Comparison of ENCODE assay signal across 8 cellular contexts in the genomic region with DNA sequence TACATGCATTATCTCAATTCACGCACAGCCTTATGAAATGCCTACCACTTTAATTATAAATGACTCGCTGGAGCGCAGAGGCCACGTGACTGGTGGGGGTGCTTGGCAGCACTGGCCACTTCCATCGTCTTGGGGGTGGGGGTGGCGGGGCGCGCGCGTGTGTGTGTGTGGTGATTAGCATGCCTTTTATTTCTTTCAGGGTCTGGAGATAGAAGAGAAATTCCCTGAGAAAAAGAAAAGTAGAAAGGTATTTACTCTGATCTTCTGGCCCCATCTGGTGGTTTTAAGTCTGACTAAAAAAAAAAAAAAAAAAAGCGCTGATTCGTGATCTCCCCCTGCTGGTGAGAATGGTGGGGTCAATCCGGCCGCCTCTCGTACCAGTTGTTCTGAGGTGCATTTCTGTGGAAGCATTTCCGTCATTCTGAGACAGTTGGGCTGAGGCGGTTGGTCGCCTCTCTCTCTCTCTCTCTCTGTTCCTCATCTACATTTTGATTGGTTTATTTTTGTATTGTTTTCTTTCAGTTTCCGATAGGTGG. TPM values are rescaled to one million over a fixed set of nuclear protein-coding genes. Genes with fewer than 3 reads are reported as not detected.
DNase-seq lines count a peak whose midpoint lies in the region; ATAC-seq and TF ChIP-seq lines count a peak whose summit lies in the region.

A gene with protein sequence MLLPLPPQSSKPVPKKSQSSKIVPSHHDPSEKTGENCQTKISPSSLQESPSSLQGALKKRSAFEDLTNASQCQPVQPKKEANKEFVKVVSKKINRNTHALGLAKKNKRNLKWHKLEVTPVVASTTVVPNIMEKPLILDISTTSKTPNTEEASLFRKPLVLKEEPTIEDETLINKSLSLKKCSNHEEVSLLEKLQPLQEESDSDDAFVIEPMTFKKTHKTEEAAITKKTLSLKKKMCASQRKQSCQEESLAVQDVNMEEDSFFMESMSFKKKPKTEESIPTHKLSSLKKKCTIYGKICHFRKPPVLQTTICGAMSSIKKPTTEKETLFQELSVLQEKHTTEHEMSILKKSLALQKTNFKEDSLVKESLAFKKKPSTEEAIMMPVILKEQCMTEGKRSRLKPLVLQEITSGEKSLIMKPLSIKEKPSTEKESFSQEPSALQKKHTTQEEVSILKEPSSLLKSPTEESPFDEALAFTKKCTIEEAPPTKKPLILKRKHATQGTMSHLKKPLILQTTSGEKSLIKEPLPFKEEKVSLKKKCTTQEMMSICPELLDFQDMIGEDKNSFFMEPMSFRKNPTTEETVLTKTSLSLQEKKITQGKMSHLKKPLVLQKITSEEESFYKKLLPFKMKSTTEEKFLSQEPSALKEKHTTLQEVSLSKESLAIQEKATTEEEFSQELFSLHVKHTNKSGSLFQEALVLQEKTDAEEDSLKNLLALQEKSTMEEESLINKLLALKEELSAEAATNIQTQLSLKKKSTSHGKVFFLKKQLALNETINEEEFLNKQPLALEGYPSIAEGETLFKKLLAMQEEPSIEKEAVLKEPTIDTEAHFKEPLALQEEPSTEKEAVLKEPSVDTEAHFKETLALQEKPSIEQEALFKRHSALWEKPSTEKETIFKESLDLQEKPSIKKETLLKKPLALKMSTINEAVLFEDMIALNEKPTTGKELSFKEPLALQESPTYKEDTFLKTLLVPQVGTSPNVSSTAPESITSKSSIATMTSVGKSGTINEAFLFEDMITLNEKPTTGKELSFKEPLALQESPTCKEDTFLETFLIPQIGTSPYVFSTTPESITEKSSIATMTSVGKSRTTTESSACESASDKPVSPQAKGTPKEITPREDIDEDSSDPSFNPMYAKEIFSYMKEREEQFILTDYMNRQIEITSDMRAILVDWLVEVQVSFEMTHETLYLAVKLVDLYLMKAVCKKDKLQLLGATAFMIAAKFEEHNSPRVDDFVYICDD (N-terminal part only) (plus strand): TSS at position 402 of the 536 bp plus-strand sequence. CDS start 80,399 bp downstream, outside the sequence.

- H3K27ac Mint-ChIP-seq in activated naive CD4-positive, alpha-beta T cell treated with anti-CD3 and anti-CD28 coated beads, Interleukin-2, amount 50 U/mL, for 24 hours = peak within 1 kb of the TSS; percentile 97
- peak within 1 kb of the TSS; percentile 32 for H3K27ac Mint-ChIP-seq in progenitor cell of endocrine pancreas

- peak within 1 kb of the TSS; percentile 74; the same call in 1 of the 2 replicates for H2AFZ ChIP-seq in SK-N-SH (ENCODE audit: low read depth)

- peak within 1 kb of the TSS; percentile 71 for H3K4me2 ChIP-seq in SK-N-SH

- DNase-seq in GM10248 (ENCODE audit: extremely low spot score) (peak; percentile 68), MG63 (peak; percentile 62), SK-N-SH (peak; percentile 77), Right ventricle myocardium superior (peak; percentile 78), progenitor cell of endocrine pancreas (ENCODE audit: low spot score, unreplicated experiment) (peak; percentile 24), ureter (ENCODE audit: low spot score) (peak; percentile 72)

- POLR2A ChIA-PET in GM10248 (lab: Yijun Ruan, JAX) = no interaction called here
- POLR2A ChIA-PET in HEK293 (lab: Yijun Ruan, JAX) = interaction anchor here (0.7 to 1.0 kb wide), 3 partner anchors 20 to 1573 kb away, joined by 3 to 5 read pairs (median 3); no protein-coding TSS in a partner anchor
- POLR2A ChIA-PET in SK-N-SH (lab: Yijun Ruan, JAX) = no interaction called here

- CTCF ChIA-PET in GM10248 (lab: Yijun Ruan, JAX) = interaction anchor here (0.7 to 1.6 kb wide), 7 partner anchors 12 to 439 kb away, joined by 3 to 8 read pairs (median 3); no protein-coding TSS in a partner anchor
- CTCF ChIA-PET in HEK293 (lab: Yijun Ruan, JAX) = interaction anchor here (0.6 to 4.5 kb wide), 18 partner anchors 10 to 1432 kb away, joined by 3 to 36 read pairs (median 4); no protein-coding TSS in a partner anchor
- CTCF ChIA-PET in SK-N-SH (lab: Yijun Ruan, JAX) = interaction anchor here (0.6 to 4.2 kb wide), 8 partner anchors 14 to 374 kb away, joined by 3 to 34 read pairs (median 4); no protein-coding TSS in a partner anchor

- peak within 1 kb of the TSS; percentile 25 for H3K4me3 ChIP-seq in HEK293 (ENCODE audit: low read depth, low read length)
- H3K4me3 ChIP-seq in MG63 = peak within 1 kb of the TSS; percentile 36
- H3K4me3 ChIP-seq in SK-N-SH (ENCODE audit: low read depth in 2 of 2, low read length in 1 of 2) = peak within 1 kb of the TSS; percentile 23 to 63

- H3K79me2 ChIP-seq in SK-N-SH (ENCODE audit: insufficient read depth) = no peaks in the 10 kb centered on the region

- no peaks in the 10 kb centered on the region for H3K9me3 Mint-ChIP-seq in activated naive CD4-positive, alpha-beta T cell treated with anti-CD3 and anti-CD28 coated beads, Interleukin-2, amount 50 U/mL, for 24 hours
- H3K9me3 Mint-ChIP-seq in progenitor cell of endocrine pancreas (ENCODE audit: low read depth) = peaks cover 8% of the 10 kb centered on the region

- no peaks in the 10 kb centered on the region for H3K27me3 Mint-ChIP-seq in activated naive CD4-positive, alpha-beta T cell treated with anti-CD3 and anti-CD28 coated beads, Interleukin-2, amount 50 U/mL, for 24 hours
- H3K27me3 Mint-ChIP-seq in progenitor cell of endocrine pancreas = no peaks in the 10 kb centered on the region

- no peaks in the 10 kb centered on the region for H3K36me3 Mint-ChIP-seq in activated naive CD4-positive, alpha-beta T cell treated with anti-CD3 and anti-CD28 coated beads, Interleukin-2, amount 50 U/mL, for 24 hours
- H3K36me3 Mint-ChIP-seq in progenitor cell of endocrine pancreas (ENCODE audit: insufficient read depth) = peaks cover 1% of the 10 kb centered on the region

- H3K9me2 ChIP-seq in SK-N-SH = no peaks in the 10 kb centered on the region

- no peaks in the 10 kb centered on the region for H3F3A ChIP-seq in SK-N-SH (replicated peaks; ENCODE audit: insufficient read depth)

- 8% methylated on average over 19 of the region's 19 CpGs for WGBS in SK-N-SH (ENCODE audit: low lambda C conversion rate)

- peak; percentile 28 for TF ChIP-seq CTCF in GM10248 (IDR thresholded peaks at IDR 0.05; ENCODE audit: control extremely low read depth, extremely low read depth, low read depth, missing control alignments)
- TF ChIP-seq CTCF in HEK293 (tag by site-specific recombination; IDR thresholded peaks at IDR 0.05) = peak; percentile 43; the same call in 1 of the 2 replicates
- TF ChIP-seq CTCF in SK-N-SH (IDR thresholded peaks at IDR 0.05) = peak; percentile 87
- TF ChIP-seq CTCF in progenitor cell of endocrine pancreas (IDR thresholded peaks at IDR 0.05; ENCODE audit: unreplicated experiment) = peak; percentile 71

- no peak within 1 kb of the TSS for H3K9ac ChIP-seq in SK-N-SH

- H3K4me1 ChIP-seq in HEK293 (ENCODE audit: control insufficient read depth, insufficient read depth, low read length) (no peaks in the 10 kb centered on the region), SK-N-SH (ENCODE audit: control insufficient read depth in 1 of 2, insufficient read depth in 2 of 2, low read depth in 1 of 2, low read length in 1 of 2) (peaks cover 2 to 5% of the 10 kb centered on the region in 2 experiments; a peak in 1 of 4 replicates)

- no peaks in the 10 kb centered on the region for H4K20me1 ChIP-seq in SK-N-SH (ENCODE audit: insufficient read depth)

- no peak within 1 kb of the TSS for H3K27ac ChIP-seq in HEK293 (ENCODE audit: extremely low read depth, low read depth, low read length)
- H3K27ac ChIP-seq in SK-N-SH (ENCODE audit: low read depth in 2 of 2, low read length in 1 of 2) = peak within 1 kb of the TSS in 1 of 2 experiments; percentile 56; a peak in 2 of 4 replicates

- intact Hi-C loops in Right ventricle myocardium superior (cut with DNase I) = no loop called here

- TF ChIP-seq EP300 in SK-N-SH (IDR thresholded peaks at IDR 0.05; ENCODE audit: borderline replicate concordance in 1 of 2, low read depth in 1 of 2, low read length in 1 of 2) = no peak

- H3K4me3 Mint-ChIP-seq in activated naive CD4-positive, alpha-beta T cell treated with anti-CD3 and anti-CD28 coated beads, Interleukin-2, amount 50 U/mL, for 24 hours = peak within 1 kb of the TSS; percentile 89
- peak within 1 kb of the TSS; percentile 71 for H3K4me3 Mint-ChIP-seq in progenitor cell of endocrine pancreas (ENCODE audit: low read depth)

- H3K27me3 ChIP-seq in MG63 (no peaks in the 10 kb centered on the region), SK-N-SH (ENCODE audit: insufficient read depth) (peaks cover 5% of the 10 kb centered on the region; the same call in 1 of the 2 replicates)

- H3K36me3 ChIP-seq in HEK293 (ENCODE audit: control insufficient read depth in 2 of 2, insufficient read depth in 1 of 2, low read length in 2 of 2) (no peaks in the 10 kb centered on the region), MG63 (no peaks in the 10 kb centered on the region), SK-N-SH (replicated peaks in 1 of 2; ENCODE audit: control insufficient read depth in 1 of 2, insufficient read depth in 2 of 2, low read length in 1 of 2) (no peaks in the 10 kb centered on the region)

- H3K9me3 ChIP-seq in HEK293 (ENCODE audit: control insufficient read depth, insufficient read depth, low read depth, low read length) (no peaks in the 10 kb centered on the region), MG63 (no peaks in the 10 kb centered on the region), SK-N-SH (no peaks in the 10 kb centered on the region)

- peaks cover 14% of the 10 kb centered on the region for H3K4me1 Mint-ChIP-seq in activated naive CD4-positive, alpha-beta T cell treated with anti-CD3 and anti-CD28 coated beads, Interleukin-2, amount 50 U/mL, for 24 hours
- H3K4me1 Mint-ChIP-seq in progenitor cell of endocrine pancreas (ENCODE audit: low read depth) = peaks cover 6% of the 10 kb centered on the region

- TF ChIP-seq RAD21 in SK-N-SH (IDR thresholded peaks at IDR 0.05; ENCODE audit: low read length) = peak; percentile 64

- ATAC-seq in Right ventricle myocardium superior (ENCODE audit: poor library complexity) = peak; percentile 96

TF ChIP-seq in HEK293, 187 proteins besides CTCF, POLR2A, EP300 and RAD21 (continues in another document):
- TF ChIP-seq ZNF140 (tag by site-specific recombination; IDR thresholded peaks at IDR 0.05) = no peak
- TF ChIP-seq TCF7L2 (IDR thresholded peaks at IDR 0.05; ENCODE audit: borderline replicate concordance, low read depth, low read length) = 0 out of 2 replicates have a peak, but pooled peaks have one; percentile 24
- TF ChIP-seq ZNF169 (tag by site-specific recombination; IDR thresholded peaks at IDR 0.05) = no peak

TF ChIP-seq in SK-N-SH, 30 proteins besides CTCF, POLR2A, EP300 and RAD21 (continues in another document):
- TF ChIP-seq SMC3 (IDR thresholded peaks at IDR 0.05; ENCODE audit: low read depth, low read length) = peak; percentile 45

RNA-seq across cellular contexts. Expression of the gene that starts here (rescaled TPM):
- not detected in 2 replicates for total RNA-seq in MG63 (2014; rRNA removed; shearing (Covaris generic); ENCODE audit: low replicate concordance)
- 0.28 and 1.8 TPM in 2 replicates for polyA plus RNA-seq in SK-N-SH (2012; rRNA removed)
- polyA plus RNA-seq in SK-N-SH (2012; cell fraction: cytosol; rRNA removed) = 0.13 and 0.27 TPM in 2 replicates
- 1.1 TPM in 2 replicates for polyA plus RNA-seq in SK-N-SH (2012; cell fraction: nucleus; rRNA removed)
- total RNA-seq in Right ventricle myocardium superior (0.11 TPM), progenitor cell of endocrine pancreas (0.34 and 0.75 TPM in 2 replicates), ureter (0.96 TPM)

Comparison
In these comparisons a context has a peak if more than half of its experiments do, and no peak if none do; other contexts are left out.
1. Peak in DNase-seq and H3K4me3 ChIP-seq in MG63; RNA of the gene not detected or under 1 TPM.
2. Peak in DNase-seq and ATAC-seq in Right ventricle myocardium superior; RNA of the gene not detected or under 1 TPM.
3. Peak in DNase-seq in progenitor cell of endocrine pancreas; RNA of the gene not detected or under 1 TPM.
4. Peak in DNase-seq in ureter; RNA of the gene not detected or under 1 TPM.
5. DNase-seq: peak in every context shown above with its lines; median percentile 78 in Right ventricle myocardium superior; 77 in SK-N-SH; 72 in ureter; 68 in GM10248; 62 in MG63; 24 in progenitor cell of endocrine pancreas.
6. CTCF ChIP-seq: peak in every context shown above with its lines; median percentile 87 in SK-N-SH; 71 in progenitor cell of endocrine pancreas; 43 in HEK293; 28 in GM10248.